ENCODE assay signal across 19 cellular contexts in genomic region chr22:48100685-48101417, GRCh38.
DNase-seq lines count a peak whose midpoint lies in the region; FAIRE-seq and TF ChIP-seq lines count a peak whose summit lies in the region.
"Had no signal": no experiment of that assay in that cellular context is flagged by ENCODE, and none has a peak within 500 bp of the region (broad histone marks: within the 10 kb centered on the region; RNA-seq: fewer than 3 reads in every experiment).

No MANE protein-coding gene starts in this region.

- H3K4me1 ChIP-seq in Karpas-422 (ENCODE audit: low read length) (peaks cover 82% of the 10 kb centered on the region), stomach (peaks cover 0 to 4% (median 0%) of the 10 kb centered on the region in 4 donors)
- H3K4me1 ChIP-seq: tibial nerve had no signal

- TF ChIP-seq CTCF in stomach (IDR thresholded peaks at IDR 0.05), result no peak
- TF ChIP-seq CTCF in D721Med (IDR thresholded peaks at IDR 0.05; ENCODE audit: insufficient read depth, missing control alignments), result no peak

- H3K27me3 ChIP-seq in Karpas-422 (ENCODE audit: low read length) (no peaks in the 10 kb centered on the region), stomach (peaks cover 0 to 80% (median 5%) of the 10 kb centered on the region in 3 donors)

- H3K36me3 Mint-ChIP-seq in immature natural killer cell, result peaks cover 0 to 10% (median 3%) of the 10 kb centered on the region in 3 donors

- H3K4me1 Mint-ChIP-seq in immature natural killer cell, result peaks cover 49 to 54% of the 10 kb centered on the region in 2 donors
- H3K4me1 Mint-ChIP-seq: endodermal cell had no signal

- H3K36me3 ChIP-seq in Karpas-422 (ENCODE audit: insufficient read depth, low read length), result no peaks in the 10 kb centered on the region
- no peaks in the 10 kb centered on the region for H3K36me3 ChIP-seq in stomach
- H3K36me3 ChIP-seq: heart right ventricle, tibial nerve had no signal

- TF ChIP-seq EP300 in stomach (IDR thresholded peaks at IDR 0.05), result no peak

- H2AFZ ChIP-seq in Karpas-422 (ENCODE audit: low read length), result no peak overlapping the region

- no peaks in the 10 kb centered on the region for H3K79me2 ChIP-seq in Karpas-422 (ENCODE audit: low read length)

- no peaks in the 10 kb centered on the region for H3K9me2 ChIP-seq in Karpas-422 (replicated peaks; ENCODE audit: insufficient read depth, low read length)

- no peak overlapping the region for H3K4me2 ChIP-seq in Karpas-422 (ENCODE audit: low read depth, low read length, poor library complexity, severe bottlenecking)

- H3K27ac ChIP-seq in Karpas-422 (ENCODE audit: low read length) (peak overlapping the region; percentile 97), stomach (no peak overlapping the region)
- H3K27ac ChIP-seq: heart right ventricle, tibial nerve had no signal

- H3K4me3 ChIP-seq in Karpas-422 (ENCODE audit: low read length) (no peak overlapping the region), stomach (no peak overlapping the region)
- H3K4me3 ChIP-seq: heart right ventricle, lung, tibial nerve had no signal

- peaks cover 7 to 15% (median 10%) of the 10 kb centered on the region in 3 donors for H3K27me3 Mint-ChIP-seq in immature natural killer cell (ENCODE audit: low read depth in 3 of 3)

- TF ChIP-seq POLR2A in stomach (IDR thresholded peaks at IDR 0.05), result no peak

- 80 to 85% (median 82%) methylated on average over 14 of the region's 14 CpGs for WGBS in stomach, 5 donors

- no peaks in the 10 kb centered on the region for H3K9me3 Mint-ChIP-seq in immature natural killer cell
- H3K9me3 Mint-ChIP-seq: endodermal cell had no signal

- no peak for FAIRE-seq in D721Med (lab: Jason Lieb, UNC)

- peak overlapping the region; percentile 79 for H3K9ac ChIP-seq in Karpas-422 (ENCODE audit: low read length)

- peak; percentile 41 for DNase-seq in activated effector memory CD4-positive, alpha-beta T cell treated with anti-CD3 and anti-CD28 coated beads, Interleukin-2, amount 50 U/mL, for 16 hours
- DNase-seq in activated effector memory CD4-positive, alpha-beta T cell treated with Interleukin-2 at 50 U/mL for 16 hours, result no peak
- DNase-seq in Karpas-422, result no peak
- no peak for DNase-seq in immature natural killer cell
- DNase-seq in stomach, result peak; percentile 10
- DNase-seq in stimulated activated naive CD4-positive, alpha-beta T cell (lab: John Stamatoyannopoulos, UW), result no peak
- no peak for DNase-seq in D721Med (ENCODE audit: insufficient read length, low spot score)
- DNase-seq in iPS-NIHi7 (ENCODE audit: extremely low spot score), result no peak
- DNase-seq: ACHN, activated gamma-delta T cell treated with Interleukin-2 at 50 U/mL for 16 hours, anterior cingulate cortex, EL, endodermal cell, H7, heart right ventricle, NCI-H1930 had no signal

- H3K4me3 Mint-ChIP-seq in immature natural killer cell, result peak overlapping the region; percentile 42 to 60 (median 47)
- H3K4me3 Mint-ChIP-seq: endodermal cell had no signal

- H3K27ac Mint-ChIP-seq in immature natural killer cell, result peak overlapping the region in 5 of 6 donors; percentile 21 to 84 (median 65)
- H3K27ac Mint-ChIP-seq: endodermal cell, progenitor cell of endocrine pancreas had no signal

- intact Hi-C loops in stomach (cut with DNase I; ENCODE audit: low total_unique reads), result no loop called here

- H3K9me3 ChIP-seq in Karpas-422 (ENCODE audit: low read length) (no peaks in the 10 kb centered on the region), stomach (no peaks in the 10 kb centered on the region)
- H3K9me3 ChIP-seq: heart right ventricle, tibial nerve had no signal

- no peaks in the 10 kb centered on the region for H4K20me1 ChIP-seq in Karpas-422 (ENCODE audit: insufficient read depth, low read depth, low read length)

Comparison
In these comparisons a context has a peak if more than half of its experiments do, and no peak if none do; other contexts are left out.
1. DNase-seq: peak in activated effector memory CD4-positive, alpha-beta T cell treated with anti-CD3 and anti-CD28 coated beads, Interleukin-2, amount 50 U/mL, for 16 hours (single experiment) and stomach (single experiment); none in activated effector memory CD4-positive, alpha-beta T cell treated with Interleukin-2 at 50 U/mL for 16 hours (single experiment), Karpas-422 (single experiment), immature natural killer cell (0 of 3), stimulated activated naive CD4-positive, alpha-beta T cell (0 of 6), D721Med (single experiment) and iPS-NIHi7 (single experiment).